9 cellular contexts compared by ENCODE assay signal in genomic region chr12:113214938-113215400, GRCh38. TPM values are rescaled to one million over a fixed set of nuclear protein-coding genes. Genes with fewer than 3 reads are reported as not detected.
DNase-seq lines count a peak whose midpoint lies in the region; ATAC-seq and TF ChIP-seq lines count a peak whose summit lies in the region.
"Had no signal": no experiment of that assay in that cellular context is flagged by ENCODE, and none has a peak within 500 bp of the region (broad histone marks: within the 10 kb centered on the region; RNA-seq: fewer than 3 reads in every experiment).

No MANE protein-coding gene starts in this region.

- H3K27me3 ChIP-seq in GM06990 (replicated peaks; ENCODE audit: control insufficient read depth, insufficient read depth, low read length) (no peaks in the 10 kb centered on the region), SU-DHL-6 (ENCODE audit: low read length) (no peaks in the 10 kb centered on the region), skeletal muscle satellite cell (ENCODE audit: control insufficient read depth, insufficient read depth, low read length) (no peaks in the 10 kb centered on the region), GM23338 (ENCODE audit: insufficient read depth) (no peaks in the 10 kb centered on the region)

- H3K36me3 Mint-ChIP-seq in GM23338 (ENCODE audit: low read depth): no peaks in the 10 kb centered on the region
- H3K36me3 Mint-ChIP-seq: naive B cell had no signal

- ATAC-seq in HG03354 (IDR thresholded peaks at IDR 0.05; ENCODE audit: poor library complexity, severe bottlenecking, unreplicated experiment) (peak; percentile 59), GM23338 (no peak), GM21528 (IDR thresholded peaks at IDR 0.05; ENCODE audit: low FRiP score, unreplicated experiment) (no peak)

- H4K20me1 ChIP-seq in SU-DHL-6 (ENCODE audit: low read depth, low read length): no peaks in the 10 kb centered on the region
- H4K20me1 ChIP-seq in GM23338 (replicated peaks; ENCODE audit: insufficient read depth): no peaks in the 10 kb centered on the region

- no peak overlapping the region for H3K4me3 Mint-ChIP-seq in GM23338

- no peak overlapping the region for H2AFZ ChIP-seq in SU-DHL-6 (ENCODE audit: low read depth, low read length, severe bottlenecking)
- H2AFZ ChIP-seq in GM23338: no peak overlapping the region

- H3K4me1 Mint-ChIP-seq in GM23338: peaks cover 2% of the 10 kb centered on the region; the same call in 2 of the 3 replicates

- H3K27ac Mint-ChIP-seq in GM23338: no peak overlapping the region

- H3K79me2 ChIP-seq in SU-DHL-6 (ENCODE audit: insufficient read depth, low read length): peaks cover 2% of the 10 kb centered on the region; the same call in 1 of the 2 replicates
- H3K79me2 ChIP-seq in GM23338 (replicated peaks; ENCODE audit: insufficient read depth): no peaks in the 10 kb centered on the region

- DNase-seq in GM06990 (ENCODE audit: extremely low read depth, insufficient read length): peak; percentile 76
- DNase-seq in fibroblast of the conjunctiva (ENCODE audit: low read depth): peak; percentile 97
- DNase-seq in GM23338 (ENCODE audit: low spot score): no peak
- no peak for DNase-seq in HuH-7.5 (ENCODE audit: low spot score)
- DNase-seq: naive B cell had no signal

- no peaks in the 10 kb centered on the region for H3K9me3 Mint-ChIP-seq in GM23338
- H3K9me3 Mint-ChIP-seq: naive B cell had no signal

- H3K27ac ChIP-seq in SU-DHL-6 (ENCODE audit: low read depth, low read length) (peak overlapping the region; percentile 42), GM23338 (ENCODE audit: low read depth) (no peak overlapping the region; the same call in 1 of the 2 replicates)

- peaks cover 3% of the 10 kb centered on the region for H3K27me3 Mint-ChIP-seq in GM23338 (ENCODE audit: insufficient read depth, low read depth, poor library complexity)
- H3K27me3 Mint-ChIP-seq: naive B cell had no signal

- no peaks in the 10 kb centered on the region for H3K9me2 ChIP-seq in SU-DHL-6 (replicated peaks; ENCODE audit: insufficient read depth, low read length)
- no peaks in the 10 kb centered on the region for H3K9me2 ChIP-seq in GM23338 (ENCODE audit: insufficient read depth)

- TF ChIP-seq CTCF in GM06990 (IDR thresholded peaks at IDR 0.05; ENCODE audit: insufficient read depth, low read length, poor library complexity, severe bottlenecking): no peak
- no peak for TF ChIP-seq CTCF in SU-DHL-6 (IDR thresholded peaks at IDR 0.05; ENCODE audit: insufficient read depth, low read length, poor library complexity, severe bottlenecking)
- no peak for TF ChIP-seq CTCF in GM23338 (conservative IDR thresholded peaks at IDR 0.05; ENCODE audit: low read depth in 2 of 2)

- H3K4me2 ChIP-seq in SU-DHL-6 (ENCODE audit: low read depth, low read length, poor library complexity, severe bottlenecking) (peak overlapping the region; percentile 7), skeletal muscle satellite cell (ENCODE audit: low read length) (peak overlapping the region; percentile 53), GM23338 (no peak overlapping the region)

- no peaks in the 10 kb centered on the region for H3K36me3 ChIP-seq in GM06990 (ENCODE audit: control insufficient read depth, insufficient read depth, low read length)
- H3K36me3 ChIP-seq in SU-DHL-6 (ENCODE audit: low read length): no peaks in the 10 kb centered on the region
- no peaks in the 10 kb centered on the region for H3K36me3 ChIP-seq in skeletal muscle satellite cell (ENCODE audit: insufficient read depth, low read length)
- no peaks in the 10 kb centered on the region for H3K36me3 ChIP-seq in GM23338 (ENCODE audit: insufficient read depth)

- no peak overlapping the region for H3K4me3 ChIP-seq in GM06990 (replicated peaks; ENCODE audit: low read depth, low read length)
- no peak overlapping the region for H3K4me3 ChIP-seq in SU-DHL-6 (ENCODE audit: insufficient read depth, low read length, poor library complexity, severe bottlenecking)
- H3K4me3 ChIP-seq in skeletal muscle satellite cell (ENCODE audit: low read length): no peak overlapping the region
- H3K4me3 ChIP-seq in GM23338: no peak overlapping the region

- H3F3A ChIP-seq in SU-DHL-6 (ENCODE audit: insufficient read depth) (peaks cover 56% of the 10 kb centered on the region), GM23338 (replicated peaks; ENCODE audit: low read depth) (no peaks in the 10 kb centered on the region)

- H3K9ac ChIP-seq in SU-DHL-6 (ENCODE audit: low read length) (no peak overlapping the region), skeletal muscle satellite cell (ENCODE audit: low read depth, low read length) (peak overlapping the region; percentile 52)

- H3K4me1 ChIP-seq in skeletal muscle satellite cell (ENCODE audit: control insufficient read depth, insufficient read depth, low read length): peaks cover 40% of the 10 kb centered on the region
- no peaks in the 10 kb centered on the region for H3K4me1 ChIP-seq in GM23338 (ENCODE audit: insufficient read depth)

- H3K9me3 ChIP-seq in SU-DHL-6 (ENCODE audit: insufficient read depth, low read length): no peaks in the 10 kb centered on the region
- no peaks in the 10 kb centered on the region for H3K9me3 ChIP-seq in skeletal muscle satellite cell (replicated peaks; ENCODE audit: low read length)

TF ChIP-seq in GM23338, 12 proteins besides CTCF, POLR2A, EP300 and RAD21:
- TF ChIP-seq STAT1 (IDR thresholded peaks at IDR 0.05; ENCODE audit: unreplicated experiment): no peak
- no peak for TF ChIP-seq NANOG (IDR thresholded peaks at IDR 0.05; ENCODE audit: borderline replicate concordance)
- no peak for TF ChIP-seq REST (IDR thresholded peaks at IDR 0.05; ENCODE audit: unreplicated experiment)
- no peak for TF ChIP-seq CREB1 (CRISPR knock-in tag; IDR thresholded peaks at IDR 0.05; ENCODE audit: low read depth)
- no peak for TF ChIP-seq ETS1 (IDR thresholded peaks at IDR 0.05)
- no peak for TF ChIP-seq ZNF114 (CRISPR knock-in tag; IDR thresholded peaks at IDR 0.05)
- TF ChIP-seq JUNB (IDR thresholded peaks at IDR 0.05; ENCODE audit: unreplicated experiment): no peak

RNA-seq across cellular contexts. Expression of gene TPCN1, which starts 6.3 kb away (rescaled TPM):
- total RNA-seq in skeletal muscle satellite cell (2012; rRNA removed): 12.7 and 13.4 TPM in 2 replicates
- total RNA-seq in GM23338 (2014; rRNA removed; shearing (Covaris generic)): 12.2 and 14.4 TPM in 2 replicates
- 11.2 and 16.2 TPM in 2 replicates for polyA plus RNA-seq in GM23338 (2016; fragmentation: Nextera tagmentation; extraction: Ambion mirVana)

RNA-seq across cellular contexts. Expression of gene RITA1, which starts 29.4 kb away (rescaled TPM):
- 19.3 and 22.5 TPM in 2 replicates for total RNA-seq in skeletal muscle satellite cell (2012; rRNA removed)
- total RNA-seq in GM23338 (2014; rRNA removed; shearing (Covaris generic)): 33.0 and 40.4 TPM in 2 replicates
- 20.0 and 21.4 TPM in 2 replicates for polyA plus RNA-seq in GM23338 (2016; fragmentation: Nextera tagmentation; extraction: Ambion mirVana)

RNA-seq across cellular contexts. Expression of gene DDX54, which starts 29.7 kb away (rescaled TPM):
- total RNA-seq in skeletal muscle satellite cell (2012; rRNA removed): 40.2 and 49.2 TPM in 2 replicates
- total RNA-seq in GM23338 (2014; rRNA removed; shearing (Covaris generic)): 79.6 and 84.1 TPM in 2 replicates
- polyA plus RNA-seq in GM23338 (2016; fragmentation: Nextera tagmentation; extraction: Ambion mirVana): 89.4 and 89.5 TPM in 2 replicates

Comparison
In these comparisons a context has a peak if more than half of its experiments do, and no peak if none do; other contexts are left out.
1. DNase-seq: peak in GM06990 (single experiment) and fibroblast of the conjunctiva (single experiment); none in GM23338 (single experiment) and HuH-7.5 (single experiment).